15 cellular contexts compared by ENCODE assay signal in the genomic region with DNA sequence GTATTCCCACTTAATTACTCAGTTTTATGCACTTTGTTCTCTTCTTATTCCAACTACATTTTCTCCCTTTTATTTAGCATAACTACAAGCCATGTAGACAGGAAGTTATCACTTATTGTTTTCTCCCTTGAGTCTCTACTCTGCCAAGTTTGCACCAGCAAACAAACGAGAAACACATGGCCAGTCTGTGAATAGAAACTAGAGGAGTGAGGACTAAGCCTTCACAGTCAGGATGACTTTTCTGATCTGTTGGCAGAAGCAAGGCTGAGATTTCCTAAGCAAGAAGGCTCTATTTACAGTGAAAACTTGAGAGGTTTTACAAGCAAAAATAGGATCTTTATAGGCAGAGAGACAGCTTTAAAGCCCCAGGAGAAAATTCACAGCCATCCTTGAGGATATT.
DNase-seq lines count a peak whose midpoint lies in the region; ATAC-seq, FAIRE-seq and TF ChIP-seq lines count a peak whose summit lies in the region.
"Had no signal": no experiment of that assay in that cellular context is flagged by ENCODE, and none has a peak within 500 bp of the region (broad histone marks: within the 10 kb centered on the region; RNA-seq: fewer than 3 reads in every experiment).

No MANE protein-coding gene starts in this region.

- DNase-seq in H54 (ENCODE audit: insufficient read length, low spot score): no peak
- peak; percentile 34 for DNase-seq in astrocyte of the spinal cord (ENCODE audit: low read depth, low spot score)
- no peak for DNase-seq in right atrium auricular region (ENCODE audit: low spot score)
- DNase-seq in mucosa of descending colon: no peak
- DNase-seq in vagina (ENCODE audit: extremely low spot score in 2 of 2): no peak
- DNase-seq in activated naive CD8-positive, alpha-beta T cell treated with anti-CD3 and anti-CD28 coated beads for 36 hours: no peak
- DNase-seq: amygdala; immature natural killer cell; occipital lobe; stimulated activated CD4-positive, alpha-beta T cell treated with anti-CD3 and anti-CD28 coated beads, Interleukin-4, amount 100 ng/mL, for 24 hours; stimulated activated naive CD8-positive, alpha-beta T cell treated with anti-CD3 and anti-CD28 coated beads, Interleukin-15, amount 100 ng/mL, for 72 hours had no signal

- H3K9me3 ChIP-seq in right atrium auricular region (no peaks in the 10 kb centered on the region), skeletal muscle tissue (ENCODE audit: control insufficient read depth in 3 of 3, low read length in 3 of 3) (no peaks in the 10 kb centered on the region), mucosa of descending colon (no peaks in the 10 kb centered on the region), vagina (no peaks in the 10 kb centered on the region)

- H3K27me3 Mint-ChIP-seq in activated naive CD8-positive, alpha-beta T cell treated with anti-CD3 and anti-CD28 coated beads for 36 hours: no peaks in the 10 kb centered on the region
- H3K27me3 Mint-ChIP-seq: stimulated activated naive CD8-positive, alpha-beta T cell treated with anti-CD3 and anti-CD28 coated beads, Interleukin-15, amount 100 ng/mL, for 72 hours had no signal

- no peak overlapping the region for H3K27ac Mint-ChIP-seq in activated naive CD8-positive, alpha-beta T cell treated with anti-CD3 and anti-CD28 coated beads for 36 hours
- H3K27ac Mint-ChIP-seq: immature natural killer cell; stimulated activated naive CD8-positive, alpha-beta T cell treated with anti-CD3 and anti-CD28 coated beads, Interleukin-15, amount 100 ng/mL, for 72 hours had no signal

- in situ Hi-C loops in astrocyte of the spinal cord (cut with HindIII; ENCODE audit: low sequenced_read_pairs): no loop called here

- no peak overlapping the region for H3K9ac ChIP-seq in skeletal muscle tissue (ENCODE audit: low read depth in 1 of 3, low read length in 3 of 3)

- no peaks in the 10 kb centered on the region for H3K4me1 Mint-ChIP-seq in activated naive CD8-positive, alpha-beta T cell treated with anti-CD3 and anti-CD28 coated beads for 36 hours
- H3K4me1 Mint-ChIP-seq: immature natural killer cell; stimulated activated naive CD8-positive, alpha-beta T cell treated with anti-CD3 and anti-CD28 coated beads, Interleukin-15, amount 100 ng/mL, for 72 hours had no signal

- H3K27ac ChIP-seq in right atrium auricular region (peak overlapping the region; percentile 2 to 32), skeletal muscle tissue (ENCODE audit: low read depth, low read length) (peak overlapping the region; percentile 16), vagina (no peak overlapping the region)

- TF ChIP-seq POLR2A in H54 (IDR thresholded peaks at IDR 0.05; ENCODE audit: low read depth, low read length) (no peak), vagina (IDR thresholded peaks at IDR 0.05) (no peak)

- H3K27me3 ChIP-seq in right atrium auricular region: no peaks in the 10 kb centered on the region
- no peaks in the 10 kb centered on the region for H3K27me3 ChIP-seq in skeletal muscle tissue (ENCODE audit: control insufficient read depth in 3 of 3, insufficient read depth in 3 of 3, low read length in 3 of 3)
- H3K27me3 ChIP-seq in vagina: no peaks in the 10 kb centered on the region

- TF ChIP-seq CTCF in astrocyte of the spinal cord (IDR thresholded peaks at IDR 0.05; ENCODE audit: low read depth, low read length) (no peak), right atrium auricular region (IDR thresholded peaks at IDR 0.05) (no peak), mucosa of descending colon (IDR thresholded peaks at IDR 0.05) (no peak), vagina (IDR thresholded peaks at IDR 0.05) (no peak)

- H3K4me3 Mint-ChIP-seq in activated naive CD8-positive, alpha-beta T cell treated with anti-CD3 and anti-CD28 coated beads for 36 hours: no peak overlapping the region
- H3K4me3 Mint-ChIP-seq: immature natural killer cell; stimulated activated naive CD8-positive, alpha-beta T cell treated with anti-CD3 and anti-CD28 coated beads, Interleukin-15, amount 100 ng/mL, for 72 hours had no signal

- peaks cover 2% of the 10 kb centered on the region for H3K9me3 Mint-ChIP-seq in activated naive CD8-positive, alpha-beta T cell treated with anti-CD3 and anti-CD28 coated beads for 36 hours
- H3K9me3 Mint-ChIP-seq: stimulated activated naive CD8-positive, alpha-beta T cell treated with anti-CD3 and anti-CD28 coated beads, Interleukin-15, amount 100 ng/mL, for 72 hours had no signal

- intact Hi-C loops in mucosa of descending colon (cut with DNase I, micrococcal nuclease) (no loop called here), vagina (cut with DNase I) (no loop called here)

- FAIRE-seq in H54 (lab: Jason Lieb, UNC): peak; percentile 48
- FAIRE-seq: GM12878, RCC 7860 had no signal

- H3K36me3 ChIP-seq in right atrium auricular region (no peaks in the 10 kb centered on the region), skeletal muscle tissue (ENCODE audit: control insufficient read depth in 3 of 3, insufficient read depth in 3 of 3, low read length in 3 of 3) (no peaks in the 10 kb centered on the region), mucosa of descending colon (ENCODE audit: low read depth) (no peaks in the 10 kb centered on the region), vagina (no peaks in the 10 kb centered on the region)

- ATAC-seq in HG03159 (IDR thresholded peaks at IDR 0.05; ENCODE audit: unreplicated experiment) (no peak), mucosa of descending colon (no peak)
- ATAC-seq: GM12878; stimulated activated naive CD8-positive, alpha-beta T cell treated with anti-CD3 and anti-CD28 coated beads, Interleukin-15, amount 100 ng/mL, for 72 hours had no signal

- H3K36me3 Mint-ChIP-seq in activated naive CD8-positive, alpha-beta T cell treated with anti-CD3 and anti-CD28 coated beads for 36 hours: no peaks in the 10 kb centered on the region
- H3K36me3 Mint-ChIP-seq: immature natural killer cell had no signal

- no peak overlapping the region for H3K4me3 ChIP-seq in astrocyte of the spinal cord (ENCODE audit: low read depth, low read length)
- H3K4me3 ChIP-seq in right atrium auricular region: no peak overlapping the region
- H3K4me3 ChIP-seq in skeletal muscle tissue (ENCODE audit: low read length in 3 of 3): peak overlapping the region in 1 of 3 donors; percentile 1
- H3K4me3 ChIP-seq in mucosa of descending colon: no peak overlapping the region
- no peak overlapping the region for H3K4me3 ChIP-seq in vagina
- H3K4me3 ChIP-seq: GM12878 had no signal

- H3K4me1 ChIP-seq in right atrium auricular region (peaks cover 0 to 20% of the 10 kb centered on the region in 2 donors), skeletal muscle tissue (ENCODE audit: control insufficient read depth in 3 of 3, insufficient read depth in 3 of 3, low read length in 3 of 3) (peaks cover 6 to 12% (median 7%) of the 10 kb centered on the region in 3 donors), mucosa of descending colon (ENCODE audit: low read depth) (no peaks in the 10 kb centered on the region), vagina (no peaks in the 10 kb centered on the region)
